12 cellular contexts compared by ENCODE assay signal in genomic region chr17:41793749-41794602, GRCh38. TPM values are rescaled to one million over a fixed set of nuclear protein-coding genes. Genes with fewer than 3 reads are reported as not detected.
DNase-seq lines count a peak whose midpoint lies in the region; ATAC-seq and TF ChIP-seq lines count a peak whose summit lies in the region.
"Had no signal": no experiment of that assay in that cellular context is flagged by ENCODE, and none has a peak within 500 bp of the region (broad histone marks: within the 10 kb centered on the region; RNA-seq: fewer than 3 reads in every experiment).

No MANE protein-coding gene starts in this region.

- H3K36me3 Mint-ChIP-seq in Caco-2 (ENCODE audit: insufficient read depth, unreplicated experiment) = peaks cover 41% of the 10 kb centered on the region
- H3K36me3 Mint-ChIP-seq in WTC11 = no peaks in the 10 kb centered on the region

- H3K27ac ChIP-seq in left ventricle myocardium inferior (replicated peaks) = peak overlapping the region; percentile 96

- H3K27me3 ChIP-seq in Caco-2 (replicated peaks; ENCODE audit: control insufficient read depth, insufficient read depth, low read length) (no peaks in the 10 kb centered on the region), left ventricle myocardium inferior (ENCODE audit: low read depth) (no peaks in the 10 kb centered on the region)

- POLR2A ChIA-PET in Caco-2 (lab: Charles Lee) (interaction anchor here (0.5 to 2.5 kb wide), 9 partner anchors 8 to 209 kb away, joined by 3 to 44 read pairs (median 4); partner anchors contain the start of genes EIF1, JUP and P3H4), WTC11 (lab: Charles Lee) (interaction anchor here (0.5 to 9.9 kb wide), 6 partner anchors 9 to 629 kb away, joined by 3 to 142 read pairs (median 4); partner anchors contain the start of genes CAVIN1 and JUP)

- no peaks in the 10 kb centered on the region for H3K27me3 Mint-ChIP-seq in Caco-2 (ENCODE audit: insufficient read depth, unreplicated experiment)
- peaks cover 46% of the 10 kb centered on the region for H3K27me3 Mint-ChIP-seq in WTC11 (ENCODE audit: low read depth)

- H3K9me3 Mint-ChIP-seq in Caco-2 (ENCODE audit: unreplicated experiment) (no peaks in the 10 kb centered on the region), WTC11 (no peaks in the 10 kb centered on the region)

- peaks cover 52% of the 10 kb centered on the region for H3K4me1 Mint-ChIP-seq in Caco-2 (ENCODE audit: low read depth, unreplicated experiment)
- peaks cover 35% of the 10 kb centered on the region for H3K4me1 Mint-ChIP-seq in WTC11

- TSS peak; percentile 78 for BruUV-seq in Caco-2 (replicated peaks; lab: Mats Ljungman, UMichigan)

- peak overlapping the region; percentile 34 for H3K4me3 ChIP-seq in Caco-2 (ENCODE audit: low read depth, low read length)
- peak overlapping the region; percentile 54 for H3K4me3 ChIP-seq in left ventricle myocardium inferior

- H3K27ac Mint-ChIP-seq in Caco-2 (ENCODE audit: unreplicated experiment) = peak overlapping the region; percentile 83
- no peak overlapping the region for H3K27ac Mint-ChIP-seq in WTC11

- no peaks in the 10 kb centered on the region for H3K36me3 ChIP-seq in Caco-2 (ENCODE audit: control insufficient read depth, insufficient read depth, low read length)
- no peaks in the 10 kb centered on the region for H3K36me3 ChIP-seq in left ventricle myocardium inferior

- H3K4me1 ChIP-seq in Caco-2 (peaks cover 58% of the 10 kb centered on the region), left ventricle myocardium inferior (peaks cover 42% of the 10 kb centered on the region)

- ATAC-seq in WTC11 (peak; percentile 85), omental fat pad (ENCODE audit: low FRiP score) (peak; percentile 6), HG03521 (IDR thresholded peaks at IDR 0.05; ENCODE audit: unreplicated experiment) (no peak), GM21528 (IDR thresholded peaks at IDR 0.05; ENCODE audit: low FRiP score, unreplicated experiment) (no peak), GM21515 (IDR thresholded peaks at IDR 0.05; ENCODE audit: unreplicated experiment) (no peak)

- CTCF ChIA-PET in Caco-2 (lab: Charles Lee) (interaction anchor here (0.5 to 4.4 kb wide), 5 partner anchors 7 to 71 kb away, joined by 3 to 45 read pairs (median 7); partner anchors contain the start of genes JUP, KLHL11 and P3H4), WTC11 (lab: Charles Lee) (interaction anchor here (0.7 to 10.1 kb wide), 8 partner anchors 8 to 98 kb away, joined by 3 to 252 read pairs (median 4); partner anchors contain the start of genes JUP and KLHL11)

- intact Hi-C loops in Caco-2 (cut with micrococcal nuclease; ENCODE audit: unreplicated experiment) = loop anchor here (1.0 kb wide), 2 partner anchors 7 to 8 kb away; partner anchors contain the start of gene JUP
- intact Hi-C loops in left ventricle myocardium inferior (cut with micrococcal nuclease) = no loop called here

- TF ChIP-seq CTCF in Caco-2 (IDR thresholded peaks at IDR 0.05; ENCODE audit: insufficient read depth in 1 of 2, low read depth in 1 of 2, low read length in 1 of 2, severe bottlenecking in 1 of 2, unreplicated experiment in 1 of 2) (no peak), WTC11 (IDR thresholded peaks at IDR 0.05) (no peak), left ventricle myocardium inferior (IDR thresholded peaks at IDR 0.05; ENCODE audit: borderline replicate concordance) (no peak), omental fat pad (IDR thresholded peaks at IDR 0.05) (no peak)

- peak overlapping the region; percentile 67 for H3K4me3 Mint-ChIP-seq in Caco-2 (ENCODE audit: unreplicated experiment)
- H3K4me3 Mint-ChIP-seq in WTC11 = peak overlapping the region; percentile 60

- DNase-seq in Caco-2 = peak; percentile 80 to 87
- DNase-seq in WTC11 (ENCODE audit: low spot score) = peak; percentile 83
- DNase-seq in left ventricle myocardium inferior = no peak
- DNase-seq in omental fat pad (ENCODE audit: low spot score) = no peak
- DNase-seq in effector CD8-positive, alpha-beta T cell (lab: John Stamatoyannopoulos, UW) = no peak
- DNase-seq: cerebellar nuclear complex; NCI-H774; stimulated activated naive CD4-positive, alpha-beta T cell treated with Interleukin-2 at 50 U/mL for 16 hours; T-helper 2 cell had no signal

- H3K9me3 ChIP-seq in Caco-2 (no peaks in the 10 kb centered on the region), left ventricle myocardium inferior (replicated peaks) (no peaks in the 10 kb centered on the region)

TF ChIP-seq in WTC11, 78 proteins besides CTCF, POLR2A, EP300 and RAD21:
- TF ChIP-seq, protein P1, sequence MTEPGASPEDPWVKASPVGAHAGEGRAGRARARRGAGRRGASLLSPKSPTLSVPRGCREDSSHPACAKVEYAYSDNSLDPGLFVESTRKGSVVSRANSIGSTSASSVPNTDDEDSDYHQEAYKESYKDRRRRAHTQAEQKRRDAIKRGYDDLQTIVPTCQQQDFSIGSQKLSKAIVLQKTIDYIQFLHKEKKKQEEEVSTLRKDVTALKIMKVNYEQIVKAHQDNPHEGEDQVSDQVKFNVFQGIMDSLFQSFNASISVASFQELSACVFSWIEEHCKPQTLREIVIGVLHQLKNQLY (CRISPR knock-in tag; IDR thresholded peaks at IDR 0.05) = no peak
- peak; percentile 76 for TF ChIP-seq GABPB1 (CRISPR knock-in tag; IDR thresholded peaks at IDR 0.05)
- 0 out of 2 replicates have a peak, but pooled peaks have one; percentile 23 for TF ChIP-seq FOXK1 (CRISPR knock-in tag; IDR thresholded peaks at IDR 0.05)
- TF ChIP-seq ZBTB21 (CRISPR knock-in tag; IDR thresholded peaks at IDR 0.05; ENCODE audit: borderline replicate concordance) = no peak
- TF ChIP-seq SMAD4 (CRISPR knock-in tag; IDR thresholded peaks at IDR 0.05) = 0 out of 2 replicates have a peak, but pooled peaks have one; percentile 12
- TF ChIP-seq, protein P2, sequence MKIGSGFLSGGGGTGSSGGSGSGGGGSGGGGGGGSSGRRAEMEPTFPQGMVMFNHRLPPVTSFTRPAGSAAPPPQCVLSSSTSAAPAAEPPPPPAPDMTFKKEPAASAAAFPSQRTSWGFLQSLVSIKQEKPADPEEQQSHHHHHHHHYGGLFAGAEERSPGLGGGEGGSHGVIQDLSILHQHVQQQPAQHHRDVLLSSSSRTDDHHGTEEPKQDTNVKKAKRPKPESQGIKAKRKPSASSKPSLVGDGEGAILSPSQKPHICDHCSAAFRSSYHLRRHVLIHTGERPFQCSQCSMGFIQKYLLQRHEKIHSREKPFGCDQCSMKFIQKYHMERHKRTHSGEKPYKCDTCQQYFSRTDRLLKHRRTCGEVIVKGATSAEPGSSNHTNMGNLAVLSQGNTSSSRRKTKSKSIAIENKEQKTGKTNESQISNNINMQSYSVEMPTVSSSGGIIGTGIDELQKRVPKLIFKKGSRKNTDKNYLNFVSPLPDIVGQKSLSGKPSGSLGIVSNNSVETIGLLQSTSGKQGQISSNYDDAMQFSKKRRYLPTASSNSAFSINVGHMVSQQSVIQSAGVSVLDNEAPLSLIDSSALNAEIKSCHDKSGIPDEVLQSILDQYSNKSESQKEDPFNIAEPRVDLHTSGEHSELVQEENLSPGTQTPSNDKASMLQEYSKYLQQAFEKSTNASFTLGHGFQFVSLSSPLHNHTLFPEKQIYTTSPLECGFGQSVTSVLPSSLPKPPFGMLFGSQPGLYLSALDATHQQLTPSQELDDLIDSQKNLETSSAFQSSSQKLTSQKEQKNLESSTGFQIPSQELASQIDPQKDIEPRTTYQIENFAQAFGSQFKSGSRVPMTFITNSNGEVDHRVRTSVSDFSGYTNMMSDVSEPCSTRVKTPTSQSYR (CRISPR knock-in tag; IDR thresholded peaks at IDR 0.05) = peak; percentile 89
- TF ChIP-seq, protein P3, sequence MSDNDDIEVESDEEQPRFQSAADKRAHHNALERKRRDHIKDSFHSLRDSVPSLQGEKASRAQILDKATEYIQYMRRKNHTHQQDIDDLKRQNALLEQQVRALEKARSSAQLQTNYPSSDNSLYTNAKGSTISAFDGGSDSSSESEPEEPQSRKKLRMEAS (CRISPR knock-in tag; IDR thresholded peaks at IDR 0.05) = peak; percentile 28; the same call in 1 of the 2 replicates
- no peak for TF ChIP-seq SMAD3 (CRISPR knock-in tag; IDR thresholded peaks at IDR 0.05; ENCODE audit: borderline replicate concordance)

RNA-seq across cellular contexts. Expression of gene JUP, which starts 7.5 kb away (rescaled TPM):
- 392 and 419 TPM in 2 replicates for total RNA-seq in Caco-2 (2022)
- total RNA-seq in WTC11 (2021) = 93.5 to 103 TPM (median 100 TPM) in 3 replicates
- total RNA-seq in left ventricle myocardium inferior = 160 TPM
- total RNA-seq in omental fat pad = 10 to 100 TPM; 34.8 to 84.5 (median 39.0) TPM

RNA-seq across cellular contexts. Expression of gene P3H4, which starts 17.8 kb away (rescaled TPM):
- total RNA-seq in Caco-2 (2022) = 34.1 and 39.2 TPM in 2 replicates
- 32.1 to 34.6 TPM (median 33.5 TPM) in 3 replicates for total RNA-seq in WTC11 (2021)
- total RNA-seq in left ventricle myocardium inferior = 6.0 TPM
- 10 to 100 TPM in 2 of 4 donors, 1 to 10 TPM in 2; 6.6 to 15.6 (median 10.0) TPM for total RNA-seq in omental fat pad

RNA-seq across cellular contexts. Expression of gene FKBP10, which starts 18.8 kb away (rescaled TPM):
- total RNA-seq in Caco-2 (2022) (112 and 132 TPM in 2 replicates), WTC11 (2021) (227 to 243 TPM (median 232 TPM) in 3 replicates), left ventricle myocardium inferior (10.4 TPM), omental fat pad (10 to 100 TPM; 30.5 to 53.1 (median 42.3) TPM)

RNA-seq across cellular contexts. Expression of gene NT5C3B, which starts 42.1 kb away (rescaled TPM):
- total RNA-seq in Caco-2 (2022) (85.4 and 94.5 TPM in 2 replicates), WTC11 (2021) (58.1 to 62.9 TPM (median 59.4 TPM) in 3 replicates), left ventricle myocardium inferior (18.3 TPM), omental fat pad (10 to 100 TPM; 35.5 to 65.9 (median 42.5) TPM)

RNA-seq across cellular contexts. Expression of gene KLHL10, which starts 43.6 kb away (rescaled TPM):
- total RNA-seq in Caco-2 (2022) = not detected in 2 replicates
- 0.14 to 0.35 TPM (median 0.14 TPM) in 3 replicates for total RNA-seq in WTC11 (2021)
- not detected for total RNA-seq in left ventricle myocardium inferior
- under 1 TPM in 3 of 4 donors, not detected in 1; 0.44 to 0.72 (median 0.63) TPM for total RNA-seq in omental fat pad

Comparison
In these comparisons a context has a peak if more than half of its experiments do, and no peak if none do; other contexts are left out.
1. DNase-seq: peak in Caco-2 (2 of 2) and WTC11 (single experiment); none in left ventricle myocardium inferior (single experiment), omental fat pad (single experiment) and effector CD8-positive, alpha-beta T cell (single experiment).
2. ATAC-seq: peak in WTC11 (single experiment) and omental fat pad (single experiment); none in HG03521 (single experiment), GM21528 (single experiment) and GM21515 (single experiment).